2 cellular contexts compared by ENCODE assay signal in the genomic region with DNA sequence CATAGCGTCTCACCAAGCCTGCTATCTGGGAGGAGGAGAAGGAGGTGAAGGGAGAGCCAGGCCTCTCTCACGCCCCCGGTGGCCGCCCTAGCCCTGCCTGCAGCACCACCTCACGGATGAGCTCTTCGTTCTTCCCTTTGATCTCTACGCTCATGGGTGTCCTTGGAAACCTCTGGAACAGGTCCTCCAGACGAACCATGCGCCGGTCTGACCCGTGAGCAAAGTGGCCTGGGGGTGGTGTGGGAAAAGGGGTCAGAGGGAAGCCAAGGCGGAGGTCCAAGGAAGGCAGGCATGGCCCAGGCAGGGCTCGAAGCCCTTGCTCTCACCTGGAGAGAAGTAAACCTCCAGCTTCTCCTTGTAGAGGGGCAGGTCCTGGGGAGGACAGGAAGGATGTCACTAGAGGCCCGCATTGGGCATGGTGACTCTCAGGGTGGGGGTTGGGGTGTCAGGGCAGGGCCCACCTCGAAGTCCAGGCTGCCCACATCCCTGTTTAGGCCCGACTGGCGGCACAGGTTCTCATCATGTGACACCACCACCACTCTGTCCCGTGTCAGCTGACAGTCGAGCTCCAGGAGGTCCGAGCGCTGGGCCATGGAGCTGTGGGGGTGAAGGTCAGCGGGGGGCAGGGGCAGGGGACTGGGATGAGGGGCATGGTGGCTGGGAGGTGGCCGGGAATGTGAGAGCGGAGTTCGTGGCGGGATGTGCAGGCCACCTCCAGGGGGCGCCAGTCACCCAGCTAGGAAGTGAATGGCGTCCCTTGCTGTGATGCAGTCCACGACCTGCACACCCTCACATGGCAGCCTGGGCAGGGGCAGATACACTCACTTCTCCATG.
TF ChIP-seq lines count a peak whose summit lies in the region.

No MANE protein-coding gene starts in this region.

TF ChIP-seq in HEK293, 187 proteins besides CTCF, POLR2A, EP300 and RAD21 (continued from another document):
- TF ChIP-seq SALL2 (tag by site-specific recombination; IDR thresholded peaks at IDR 0.05; ENCODE audit: borderline replicate concordance) (no peak), ZBTB17 (tag by site-specific recombination; IDR thresholded peaks at IDR 0.05) (0 out of 2 replicates have a peak, but pooled peaks have one; percentile 20), ZNF266 (tag by site-specific recombination; IDR thresholded peaks at IDR 0.05; ENCODE audit: low read depth) (no peak), ZNF654 (tag by site-specific recombination; IDR thresholded peaks at IDR 0.05; ENCODE audit: low read depth) (peak; percentile 33; the same call in 1 of the 2 replicates), ZNF2 (tag by site-specific recombination; IDR thresholded peaks at IDR 0.05) (0 out of 2 replicates have a peak, but pooled peaks have one; percentile 52), BCL11B (tag by site-specific recombination; IDR thresholded peaks at IDR 0.05; ENCODE audit: low read depth) (no peak), YY1 (tag by site-specific recombination; IDR thresholded peaks at IDR 0.05) (0 out of 2 replicates have a peak, but pooled peaks have one; percentile 53), ZNF747 (tag by site-specific recombination; IDR thresholded peaks at IDR 0.05) (no peak), GLI4 (tag by site-specific recombination; IDR thresholded peaks at IDR 0.05) (peak; percentile 69), KLF7 (tag by site-specific recombination; IDR thresholded peaks at IDR 0.05; ENCODE audit: borderline replicate concordance) (0 out of 2 replicates have a peak, but pooled peaks have one; percentile 23), ZNF677 (tag by site-specific recombination; IDR thresholded peaks at IDR 0.05) (no peak), ZNF580 (tag by site-specific recombination; IDR thresholded peaks at IDR 0.05) (peak; percentile 92), ZXDB (tag by site-specific recombination; IDR thresholded peaks at IDR 0.05) (0 out of 2 replicates have a peak, but pooled peaks have one; percentile 18)
- TF ChIP-seq, protein P1, sequence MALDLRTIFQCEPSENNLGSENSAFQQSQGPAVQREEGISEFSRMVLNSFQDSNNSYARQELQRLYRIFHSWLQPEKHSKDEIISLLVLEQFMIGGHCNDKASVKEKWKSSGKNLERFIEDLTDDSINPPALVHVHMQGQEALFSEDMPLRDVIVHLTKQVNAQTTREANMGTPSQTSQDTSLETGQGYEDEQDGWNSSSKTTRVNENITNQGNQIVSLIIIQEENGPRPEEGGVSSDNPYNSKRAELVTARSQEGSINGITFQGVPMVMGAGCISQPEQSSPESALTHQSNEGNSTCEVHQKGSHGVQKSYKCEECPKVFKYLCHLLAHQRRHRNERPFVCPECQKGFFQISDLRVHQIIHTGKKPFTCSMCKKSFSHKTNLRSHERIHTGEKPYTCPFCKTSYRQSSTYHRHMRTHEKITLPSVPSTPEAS (tag by site-specific recombination; IDR thresholded peaks at IDR 0.05): peak; percentile 40; the same call in 1 of the 2 replicates

TF ChIP-seq in HepG2, 621 proteins besides CTCF, POLR2A, EP300 and RAD21 (continued from another document and continues in another):
- TF ChIP-seq KAT8 (CRISPR knock-in tag; IDR thresholded peaks at IDR 0.05): peak; percentile 79
- TF ChIP-seq SMARCE1 (IDR thresholded peaks at IDR 0.05; ENCODE audit: borderline replicate concordance): no peak
- TF ChIP-seq, protein P2, sequence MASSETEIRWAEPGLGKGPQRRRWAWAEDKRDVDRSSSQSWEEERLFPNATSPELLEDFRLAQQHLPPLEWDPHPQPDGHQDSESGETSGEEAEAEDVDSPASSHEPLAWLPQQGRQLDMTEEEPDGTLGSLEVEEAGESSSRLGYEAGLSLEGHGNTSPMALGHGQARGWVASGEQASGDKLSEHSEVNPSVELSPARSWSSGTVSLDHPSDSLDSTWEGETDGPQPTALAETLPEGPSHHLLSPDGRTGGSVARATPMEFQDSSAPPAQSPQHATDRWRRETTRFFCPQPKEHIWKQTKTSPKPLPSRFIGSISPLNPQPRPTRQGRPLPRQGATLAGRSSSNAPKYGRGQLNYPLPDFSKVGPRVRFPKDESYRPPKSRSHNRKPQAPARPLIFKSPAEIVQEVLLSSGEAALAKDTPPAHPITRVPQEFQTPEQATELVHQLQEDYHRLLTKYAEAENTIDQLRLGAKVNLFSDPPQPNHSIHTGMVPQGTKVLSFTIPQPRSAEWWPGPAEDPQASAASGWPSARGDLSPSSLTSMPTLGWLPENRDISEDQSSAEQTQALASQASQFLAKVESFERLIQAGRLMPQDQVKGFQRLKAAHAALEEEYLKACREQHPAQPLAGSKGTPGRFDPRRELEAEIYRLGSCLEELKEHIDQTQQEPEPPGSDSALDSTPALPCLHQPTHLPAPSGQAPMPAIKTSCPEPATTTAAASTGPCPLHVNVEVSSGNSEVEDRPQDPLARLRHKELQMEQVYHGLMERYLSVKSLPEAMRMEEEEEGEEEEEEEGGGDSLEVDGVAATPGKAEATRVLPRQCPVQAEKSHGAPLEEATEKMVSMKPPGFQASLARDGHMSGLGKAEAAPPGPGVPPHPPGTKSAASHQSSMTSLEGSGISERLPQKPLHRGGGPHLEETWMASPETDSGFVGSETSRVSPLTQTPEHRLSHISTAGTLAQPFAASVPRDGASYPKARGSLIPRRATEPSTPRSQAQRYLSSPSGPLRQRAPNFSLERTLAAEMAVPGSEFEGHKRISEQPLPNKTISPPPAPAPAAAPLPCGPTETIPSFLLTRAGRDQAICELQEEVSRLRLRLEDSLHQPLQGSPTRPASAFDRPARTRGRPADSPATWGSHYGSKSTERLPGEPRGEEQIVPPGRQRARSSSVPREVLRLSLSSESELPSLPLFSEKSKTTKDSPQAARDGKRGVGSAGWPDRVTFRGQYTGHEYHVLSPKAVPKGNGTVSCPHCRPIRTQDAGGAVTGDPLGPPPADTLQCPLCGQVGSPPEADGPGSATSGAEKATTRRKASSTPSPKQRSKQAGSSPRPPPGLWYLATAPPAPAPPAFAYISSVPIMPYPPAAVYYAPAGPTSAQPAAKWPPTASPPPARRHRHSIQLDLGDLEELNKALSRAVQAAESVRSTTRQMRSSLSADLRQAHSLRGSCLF (CRISPR knock-in tag; IDR thresholded peaks at IDR 0.05; ENCODE audit: borderline replicate concordance): no peak; the same call in 1 of the 2 replicates
- no peak for TF ChIP-seq CERS6 (CRISPR knock-in tag; IDR thresholded peaks at IDR 0.05)
- peak; percentile 81 for TF ChIP-seq NR2F6 (IDR thresholded peaks at IDR 0.05)
- TF ChIP-seq NR2F6 (CRISPR knock-in tag; IDR thresholded peaks at IDR 0.05): peak; percentile 87
- TF ChIP-seq FOXP1 (IDR thresholded peaks at IDR 0.05): no peak
- no peak for TF ChIP-seq FOXP1 (CRISPR knock-in tag; IDR thresholded peaks at IDR 0.05)
- no peak for TF ChIP-seq ATF7 (IDR thresholded peaks at IDR 0.05)
- peak; percentile 69; the same call in 1 of the 2 replicates for TF ChIP-seq ATF7 (CRISPR knock-in tag; IDR thresholded peaks at IDR 0.05)
- TF ChIP-seq JUN (CRISPR knock-in tag; IDR thresholded peaks at IDR 0.05): no peak
- TF ChIP-seq HES4 (CRISPR knock-in tag; IDR thresholded peaks at IDR 0.05; ENCODE audit: borderline replicate concordance): 0 out of 2 replicates have a peak, but pooled peaks have one; percentile 66
- no peak for TF ChIP-seq ZNF367 (CRISPR knock-in tag; IDR thresholded peaks at IDR 0.05; ENCODE audit: borderline replicate concordance)
- TF ChIP-seq TBL1XR1 (IDR thresholded peaks at IDR 0.05; ENCODE audit: borderline replicate concordance, low read length, partially characterized antibody): no peak
- TF ChIP-seq RFX5 (IDR thresholded peaks at IDR 0.05; ENCODE audit: low read depth, low read length): no peak
- TF ChIP-seq GMEB1 (CRISPR knock-in tag; IDR thresholded peaks at IDR 0.05; ENCODE audit: borderline replicate concordance): 0 out of 2 replicates have a peak, but pooled peaks have one; percentile 38
- TF ChIP-seq ZNF317 (CRISPR knock-in tag; IDR thresholded peaks at IDR 0.05): peak; percentile 62
- no peak for TF ChIP-seq RBFOX2 (IDR thresholded peaks at IDR 0.05; ENCODE audit: low read depth, low read length)
- no peak; the same call in none of the 2 replicates for TF ChIP-seq ZZZ3 (CRISPR knock-in tag; IDR thresholded peaks at IDR 0.05; ENCODE audit: borderline replicate concordance)
- TF ChIP-seq, protein P3, sequence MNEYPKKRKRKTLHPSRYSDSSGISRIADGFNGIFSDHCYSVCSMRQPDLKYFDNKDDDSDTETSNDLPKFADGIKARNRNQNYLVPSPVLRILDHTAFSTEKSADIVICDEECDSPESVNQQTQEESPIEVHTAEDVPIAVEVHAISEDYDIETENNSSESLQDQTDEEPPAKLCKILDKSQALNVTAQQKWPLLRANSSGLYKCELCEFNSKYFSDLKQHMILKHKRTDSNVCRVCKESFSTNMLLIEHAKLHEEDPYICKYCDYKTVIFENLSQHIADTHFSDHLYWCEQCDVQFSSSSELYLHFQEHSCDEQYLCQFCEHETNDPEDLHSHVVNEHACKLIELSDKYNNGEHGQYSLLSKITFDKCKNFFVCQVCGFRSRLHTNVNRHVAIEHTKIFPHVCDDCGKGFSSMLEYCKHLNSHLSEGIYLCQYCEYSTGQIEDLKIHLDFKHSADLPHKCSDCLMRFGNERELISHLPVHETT (CRISPR knock-in tag; conservative IDR thresholded peaks at IDR 0.05): no peak
- TF ChIP-seq HOXA3 (CRISPR knock-in tag; IDR thresholded peaks at IDR 0.05): peak; percentile 76
- TF ChIP-seq, protein P4, sequence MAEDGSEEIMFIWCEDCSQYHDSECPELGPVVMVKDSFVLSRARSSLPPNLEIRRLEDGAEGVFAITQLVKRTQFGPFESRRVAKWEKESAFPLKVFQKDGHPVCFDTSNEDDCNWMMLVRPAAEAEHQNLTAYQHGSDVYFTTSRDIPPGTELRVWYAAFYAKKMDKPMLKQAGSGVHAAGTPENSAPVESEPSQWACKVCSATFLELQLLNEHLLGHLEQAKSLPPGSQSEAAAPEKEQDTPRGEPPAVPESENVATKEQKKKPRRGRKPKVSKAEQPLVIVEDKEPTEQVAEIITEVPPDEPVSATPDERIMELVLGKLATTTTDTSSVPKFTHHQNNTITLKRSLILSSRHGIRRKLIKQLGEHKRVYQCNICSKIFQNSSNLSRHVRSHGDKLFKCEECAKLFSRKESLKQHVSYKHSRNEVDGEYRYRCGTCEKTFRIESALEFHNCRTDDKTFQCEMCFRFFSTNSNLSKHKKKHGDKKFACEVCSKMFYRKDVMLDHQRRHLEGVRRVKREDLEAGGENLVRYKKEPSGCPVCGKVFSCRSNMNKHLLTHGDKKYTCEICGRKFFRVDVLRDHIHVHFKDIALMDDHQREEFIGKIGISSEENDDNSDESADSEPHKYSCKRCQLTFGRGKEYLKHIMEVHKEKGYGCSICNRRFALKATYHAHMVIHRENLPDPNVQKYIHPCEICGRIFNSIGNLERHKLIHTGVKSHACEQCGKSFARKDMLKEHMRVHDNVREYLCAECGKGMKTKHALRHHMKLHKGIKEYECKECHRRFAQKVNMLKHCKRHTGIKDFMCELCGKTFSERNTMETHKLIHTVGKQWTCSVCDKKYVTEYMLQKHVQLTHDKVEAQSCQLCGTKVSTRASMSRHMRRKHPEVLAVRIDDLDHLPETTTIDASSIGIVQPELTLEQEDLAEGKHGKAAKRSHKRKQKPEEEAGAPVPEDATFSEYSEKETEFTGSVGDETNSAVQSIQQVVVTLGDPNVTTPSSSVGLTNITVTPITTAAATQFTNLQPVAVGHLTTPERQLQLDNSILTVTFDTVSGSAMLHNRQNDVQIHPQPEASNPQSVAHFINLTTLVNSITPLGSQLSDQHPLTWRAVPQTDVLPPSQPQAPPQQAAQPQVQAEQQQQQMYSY (CRISPR knock-in tag; IDR thresholded peaks at IDR 0.05): no peak
- TF ChIP-seq ZMYM3 (CRISPR knock-in tag; IDR thresholded peaks at IDR 0.05): peak; percentile 99
- TF ChIP-seq, protein P5, sequence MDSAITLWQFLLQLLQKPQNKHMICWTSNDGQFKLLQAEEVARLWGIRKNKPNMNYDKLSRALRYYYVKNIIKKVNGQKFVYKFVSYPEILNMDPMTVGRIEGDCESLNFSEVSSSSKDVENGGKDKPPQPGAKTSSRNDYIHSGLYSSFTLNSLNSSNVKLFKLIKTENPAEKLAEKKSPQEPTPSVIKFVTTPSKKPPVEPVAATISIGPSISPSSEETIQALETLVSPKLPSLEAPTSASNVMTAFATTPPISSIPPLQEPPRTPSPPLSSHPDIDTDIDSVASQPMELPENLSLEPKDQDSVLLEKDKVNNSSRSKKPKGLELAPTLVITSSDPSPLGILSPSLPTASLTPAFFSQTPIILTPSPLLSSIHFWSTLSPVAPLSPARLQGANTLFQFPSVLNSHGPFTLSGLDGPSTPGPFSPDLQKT (CRISPR knock-in tag; IDR thresholded peaks at IDR 0.05; ENCODE audit: borderline replicate concordance): no peak
- TF ChIP-seq ZNF747 (CRISPR knock-in tag; IDR thresholded peaks at IDR 0.05; ENCODE audit: borderline replicate concordance): no peak; the same call in 1 of the 2 replicates
- no peak for TF ChIP-seq RBM22 (optimal IDR thresholded peaks at IDR 0.05; ENCODE audit: low read length)
- TF ChIP-seq ZNF12 (CRISPR knock-in tag; IDR thresholded peaks at IDR 0.05): peak; percentile 44; the same call in 1 of the 2 replicates
- no peak for TF ChIP-seq TCF12 (IDR thresholded peaks at IDR 0.05)
- TF ChIP-seq TCF12 (CRISPR knock-in tag; IDR thresholded peaks at IDR 0.05): no peak
- no peak for TF ChIP-seq ZNF672 (CRISPR knock-in tag; IDR thresholded peaks at IDR 0.05)
- no peak for TF ChIP-seq JUNB (CRISPR knock-in tag; IDR thresholded peaks at IDR 0.05; ENCODE audit: borderline replicate concordance)
- TF ChIP-seq ZC3H13 (CRISPR knock-in tag; IDR thresholded peaks at IDR 0.05): peak; percentile 26; the same call in 1 of the 2 replicates
- TF ChIP-seq, protein P6, sequence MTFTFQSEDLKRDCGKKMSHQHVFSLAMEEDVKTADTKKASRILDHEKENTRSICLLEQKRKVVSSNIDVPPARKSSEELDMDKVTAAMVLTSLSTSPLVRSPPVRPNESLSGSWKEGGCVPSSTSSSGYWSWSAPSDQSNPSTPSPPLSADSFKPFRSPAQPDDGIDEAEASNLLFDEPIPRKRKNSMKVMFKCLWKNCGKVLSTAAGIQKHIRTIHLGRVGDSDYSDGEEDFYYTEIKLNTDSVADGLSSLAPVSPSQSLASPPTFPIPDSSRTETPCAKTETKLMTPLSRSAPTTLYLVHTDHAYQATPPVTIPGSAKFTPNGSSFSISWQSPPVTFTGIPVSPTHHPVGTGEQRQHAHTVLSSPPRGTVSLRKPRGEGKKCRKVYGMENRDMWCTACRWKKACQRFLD (CRISPR knock-in tag; IDR thresholded peaks at IDR 0.05; ENCODE audit: borderline replicate concordance): no peak
- no peak for TF ChIP-seq MYNN (CRISPR knock-in tag; IDR thresholded peaks at IDR 0.05; ENCODE audit: low read depth)
- TF ChIP-seq SRSF1 (optimal IDR thresholded peaks at IDR 0.05; ENCODE audit: low read depth, low read length): no peak
